In the genomic region with DNA sequence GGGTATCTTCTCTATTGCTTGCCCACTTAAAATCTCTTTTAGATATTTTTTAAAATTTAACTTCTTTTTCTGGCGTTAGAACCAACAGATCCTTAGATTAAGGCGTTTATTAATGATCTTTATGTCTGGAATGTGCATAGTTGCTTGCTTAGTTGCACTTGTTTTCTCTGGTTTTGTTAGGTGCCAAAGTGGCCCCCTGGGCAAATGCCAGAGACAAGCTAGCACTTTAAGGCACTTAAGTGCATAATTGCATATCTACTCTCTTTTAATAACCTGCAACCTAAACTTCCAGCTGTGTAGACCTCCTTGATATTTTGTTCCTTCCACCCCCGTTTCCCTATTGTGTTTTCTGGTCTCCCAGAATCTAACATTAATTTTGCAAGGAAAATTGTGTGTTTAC, we compare ENCODE assay signal across 9 cellular contexts. TPM values are rescaled to one million over a fixed set of nuclear protein-coding genes. Genes with fewer than 3 reads are reported as not detected.
DNase-seq lines count a peak whose midpoint lies in the region; ATAC-seq, FAIRE-seq and TF ChIP-seq lines count a peak whose summit lies in the region.
"Had no signal": no experiment of that assay in that cellular context is flagged by ENCODE, and none has a peak within 500 bp of the region (broad histone marks: within the 10 kb centered on the region; RNA-seq: fewer than 3 reads in every experiment).

No MANE protein-coding gene starts in this region.

- H3K9me1 ChIP-seq in endothelial cell of umbilical vein (replicated peaks; ENCODE audit: control insufficient read depth, extremely low read depth, insufficient read depth, low read length): no peaks in the 10 kb centered on the region

- intact Hi-C loops in OCI-LY7 (cut with micrococcal nuclease; ENCODE audit: unreplicated experiment): no loop called here
- intact Hi-C loops in endothelial cell of umbilical vein (cut with micrococcal nuclease): no loop called here

- peak overlapping the region; percentile 87 for H3K4me3 ChIP-seq in GM06990 (replicated peaks; ENCODE audit: low read depth, low read length)
- H3K4me3 ChIP-seq in OCI-LY7 (ENCODE audit: low read depth, low read length, poor library complexity, severe bottlenecking): peak overlapping the region; percentile 95
- H3K4me3 ChIP-seq in endothelial cell of umbilical vein (replicated peaks in 1 of 3; ENCODE audit: insufficient read depth in 1 of 3, low read depth in 1 of 3, low read length in 3 of 3): peak overlapping the region in 2 of 3 experiments; percentile 13 to 71

- FAIRE-seq in endothelial cell of umbilical vein (lab: Jason Lieb, UNC): no peak

- DNase-seq in GM06990 (ENCODE audit: extremely low read depth, insufficient read length) (no peak), OCI-LY7 (ENCODE audit: low spot score) (no peak), endothelial cell of umbilical vein (ENCODE audit: low read depth, low spot score) (no peak), renal cortical epithelial cell (ENCODE audit: low read depth) (peak; percentile 39), GF-D8 (lab: John Stamatoyannopoulos, UW) (no peak), HEK293T (ENCODE audit: extremely low spot score) (no peak)

- H3K9me3 ChIP-seq in OCI-LY7 (ENCODE audit: low read length): no peaks in the 10 kb centered on the region
- H3K9me3 ChIP-seq in endothelial cell of umbilical vein (replicated peaks; ENCODE audit: control insufficient read depth, insufficient read depth, low read length): no peaks in the 10 kb centered on the region
- H3K9me3 ChIP-seq: neutrophil had no signal

- no peak for ATAC-seq in HG02678 (IDR thresholded peaks at IDR 0.05; ENCODE audit: unreplicated experiment)
- ATAC-seq in GM19351 (IDR thresholded peaks at IDR 0.05; ENCODE audit: unreplicated experiment): no peak

- no peak overlapping the region for H3K27ac ChIP-seq in OCI-LY7 (ENCODE audit: low read depth, low read length, poor library complexity, severe bottlenecking)
- no peak overlapping the region for H3K27ac ChIP-seq in endothelial cell of umbilical vein (ENCODE audit: insufficient read depth, low read depth, low read length)
- H3K27ac ChIP-seq: neutrophil had no signal

- H3K4me1 ChIP-seq in OCI-LY7 (ENCODE audit: insufficient read depth, low read length, poor library complexity, severe bottlenecking): peaks cover 55% of the 10 kb centered on the region
- peaks cover 45% of the 10 kb centered on the region for H3K4me1 ChIP-seq in endothelial cell of umbilical vein (ENCODE audit: control insufficient read depth, extremely low read depth, insufficient read depth, low read length)

- no peak for TF ChIP-seq POLR2A in endothelial cell of umbilical vein (IDR thresholded peaks at IDR 0.05; ENCODE audit: low read depth, low read length)

- CTCF ChIA-PET in OCI-LY7 (lab: Charles Lee; ENCODE audit: unreplicated experiment) (no interaction called here), endothelial cell of umbilical vein (lab: Charles Lee) (interaction anchor here (1.5 kb wide), 1 partner anchor 49 kb away, joined by 3 read pairs; the partner anchor contains the start of genes CCDC87 and CCS), HEK293T (lab: Yijun Ruan, JAX) (no interaction called here)

- H4K20me1 ChIP-seq in OCI-LY7 (ENCODE audit: insufficient read depth, low read length) (peaks cover 62% of the 10 kb centered on the region), endothelial cell of umbilical vein (replicated peaks; ENCODE audit: control insufficient read depth, extremely low read depth, insufficient read depth, low read length) (peaks cover 38% of the 10 kb centered on the region)

- H3K9me2 ChIP-seq in OCI-LY7 (ENCODE audit: insufficient read depth, low read length): no peaks in the 10 kb centered on the region

- dilution Hi-C loops in endothelial cell of umbilical vein (cut with MboI; ENCODE audit: extremely low pct_ligation_motif_present, low sequenced_read_pairs): no loop called here

- BruUV-seq in OCI-LY7 (replicated peaks; lab: Mats Ljungman, UMichigan): no TSS peak
- no TSS peak for BruUV-seq in endothelial cell of umbilical vein (replicated peaks; lab: Mats Ljungman, UMichigan)

- peaks cover 30% of the 10 kb centered on the region for H3K36me3 ChIP-seq in GM06990 (ENCODE audit: control insufficient read depth, insufficient read depth, low read length)
- H3K36me3 ChIP-seq in OCI-LY7 (ENCODE audit: insufficient read depth, low read length): peaks cover 93% of the 10 kb centered on the region
- peaks cover 35 to 40% of the 10 kb centered on the region in 2 experiments for H3K36me3 ChIP-seq in endothelial cell of umbilical vein (ENCODE audit: control insufficient read depth in 2 of 2, extremely low read depth in 1 of 2, insufficient read depth in 2 of 2, low read length in 2 of 2)

- TF ChIP-seq CTCF in GM06990 (IDR thresholded peaks at IDR 0.05; ENCODE audit: insufficient read depth, low read length, poor library complexity, severe bottlenecking) (no peak), OCI-LY7 (conservative IDR thresholded peaks at IDR 0.05; ENCODE audit: low read length) (no peak), endothelial cell of umbilical vein (IDR thresholded peaks at IDR 0.05; ENCODE audit: extremely low read depth in 1 of 2, insufficient read depth in 1 of 2, low read depth in 1 of 2, low read length in 2 of 2) (no peak)

- peak overlapping the region; percentile 94 for H3K4me2 ChIP-seq in OCI-LY7 (ENCODE audit: low read length)
- peak overlapping the region; percentile 90 for H3K4me2 ChIP-seq in endothelial cell of umbilical vein (ENCODE audit: insufficient read depth, low read length)

- H2AFZ ChIP-seq in OCI-LY7 (ENCODE audit: low read length): no peak overlapping the region
- no peak overlapping the region for H2AFZ ChIP-seq in endothelial cell of umbilical vein (ENCODE audit: low read depth, low read length)

- no peak overlapping the region for H3K9ac ChIP-seq in endothelial cell of umbilical vein (replicated peaks; ENCODE audit: extremely low read depth, insufficient read depth, low read length)

- H3K27me3 ChIP-seq in GM06990 (replicated peaks; ENCODE audit: control insufficient read depth, insufficient read depth, low read length) (no peaks in the 10 kb centered on the region), endothelial cell of umbilical vein (ENCODE audit: control insufficient read depth in 2 of 2, insufficient read depth in 2 of 2, low read length in 2 of 2) (no peaks in the 10 kb centered on the region)
- H3K27me3 ChIP-seq: neutrophil had no signal

- POLR2A ChIA-PET in OCI-LY7 (lab: Charles Lee) (no interaction called here), endothelial cell of umbilical vein (lab: Charles Lee) (no interaction called here), HEK293T (lab: Yijun Ruan, JAX) (no interaction called here)

- peaks cover 97% of the 10 kb centered on the region for H3K79me2 ChIP-seq in OCI-LY7 (ENCODE audit: insufficient read depth, low read depth, low read length)
- H3K79me2 ChIP-seq in endothelial cell of umbilical vein (ENCODE audit: control insufficient read depth, insufficient read depth, low read length): peaks cover 92% of the 10 kb centered on the region

RNA-seq across cellular contexts. Expression of gene RBM4, which starts 3.3 kb away (rescaled TPM):
- total RNA-seq in OCI-LY7 (2014; rRNA removed; shearing (Covaris generic)): 66.0 and 93.9 TPM in 2 replicates
- 139 and 140 TPM in 2 replicates for total RNA-seq in OCI-LY7 (2022)
- 148 and 153 TPM in 2 replicates for total RNA-seq in endothelial cell of umbilical vein
- polyA plus RNA-seq in endothelial cell of umbilical vein: 345 and 361 TPM in 2 replicates
- polyA plus RNA-seq in endothelial cell of umbilical vein (2011; cell fraction: cytosol; rRNA removed): 228 and 270 TPM in 2 replicates
- polyA plus RNA-seq in endothelial cell of umbilical vein (2011; cell fraction: nucleus; rRNA removed): 177 and 190 TPM in 2 replicates
- polyA plus RNA-seq in endothelial cell of umbilical vein (2012): 179 and 201 TPM in 2 replicates
- polyA minus RNA-seq in endothelial cell of umbilical vein: 206 and 208 TPM in 2 replicates
- 60.0 TPM for polyA minus RNA-seq in endothelial cell of umbilical vein (2011; cell fraction: cytosol; rRNA and poly(A)+ RNA removed)
- polyA minus RNA-seq in endothelial cell of umbilical vein (2011; cell fraction: nucleus; rRNA and poly(A)+ RNA removed): 128 and 161 TPM in 2 replicates
- total RNA-seq in renal cortical epithelial cell: 122 and 200 TPM in 2 replicates

RNA-seq across cellular contexts. Expression of gene RBM14, which starts 25.4 kb away (rescaled TPM):
- total RNA-seq in OCI-LY7 (2014; rRNA removed; shearing (Covaris generic)): 65.8 and 94.6 TPM in 2 replicates
- total RNA-seq in OCI-LY7 (2022) (227 and 243 TPM in 2 replicates), endothelial cell of umbilical vein (95.9 and 104 TPM in 2 replicates), renal cortical epithelial cell (17.9 and 36.4 TPM in 2 replicates)
- 44.0 and 49.6 TPM in 2 replicates for polyA plus RNA-seq in endothelial cell of umbilical vein
- 21.9 and 24.4 TPM in 2 replicates for polyA plus RNA-seq in endothelial cell of umbilical vein (2011; cell fraction: cytosol; rRNA removed)
- polyA plus RNA-seq in endothelial cell of umbilical vein (2011; cell fraction: nucleus; rRNA removed): 34.5 and 39.5 TPM in 2 replicates
- polyA plus RNA-seq in endothelial cell of umbilical vein (2012): 40.5 and 46.5 TPM in 2 replicates
- 44.3 and 47.2 TPM in 2 replicates for polyA minus RNA-seq in endothelial cell of umbilical vein
- polyA minus RNA-seq in endothelial cell of umbilical vein (2011; cell fraction: cytosol; rRNA and poly(A)+ RNA removed): 55.4 TPM
- polyA minus RNA-seq in endothelial cell of umbilical vein (2011; cell fraction: nucleus; rRNA and poly(A)+ RNA removed): 44.6 and 59.2 TPM in 2 replicates

RNA-seq across cellular contexts. Expression of gene RBM4B, which starts 35.9 kb away (rescaled TPM):
- total RNA-seq in OCI-LY7 (2014; rRNA removed; shearing (Covaris generic)): 29.1 and 40.0 TPM in 2 replicates
- total RNA-seq in OCI-LY7 (2022) (38.3 and 39.4 TPM in 2 replicates), endothelial cell of umbilical vein (19.4 and 22.2 TPM in 2 replicates), renal cortical epithelial cell (16.1 and 26.7 TPM in 2 replicates)
- 25.4 and 31.2 TPM in 2 replicates for polyA plus RNA-seq in endothelial cell of umbilical vein
- 21.2 and 27.1 TPM in 2 replicates for polyA plus RNA-seq in endothelial cell of umbilical vein (2011; cell fraction: cytosol; rRNA removed)
- polyA plus RNA-seq in endothelial cell of umbilical vein (2011; cell fraction: nucleus; rRNA removed): 39.2 and 49.7 TPM in 2 replicates
- 24.3 and 26.2 TPM in 2 replicates for polyA plus RNA-seq in endothelial cell of umbilical vein (2012)
- polyA minus RNA-seq in endothelial cell of umbilical vein: 31.3 and 33.6 TPM in 2 replicates
- 10.1 TPM for polyA minus RNA-seq in endothelial cell of umbilical vein (2011; cell fraction: cytosol; rRNA and poly(A)+ RNA removed)
- polyA minus RNA-seq in endothelial cell of umbilical vein (2011; cell fraction: nucleus; rRNA and poly(A)+ RNA removed): 20.9 and 22.6 TPM in 2 replicates

RNA-seq across cellular contexts. Expression of gene CCS, which starts 48.8 kb away (rescaled TPM):
- total RNA-seq in OCI-LY7 (2014; rRNA removed; shearing (Covaris generic)): 31.7 and 32.6 TPM in 2 replicates
- total RNA-seq in OCI-LY7 (2022): 34.4 and 36.7 TPM in 2 replicates
- 37.2 and 38.7 TPM in 2 replicates for total RNA-seq in endothelial cell of umbilical vein
- polyA plus RNA-seq in endothelial cell of umbilical vein: 39.0 and 41.6 TPM in 2 replicates
- 21.0 and 33.7 TPM in 2 replicates for polyA plus RNA-seq in endothelial cell of umbilical vein (2011; cell fraction: cytosol; rRNA removed)
- 142 TPM in 2 replicates for polyA plus RNA-seq in endothelial cell of umbilical vein (2011; cell fraction: nucleus; rRNA removed)
- polyA plus RNA-seq in endothelial cell of umbilical vein (2012): 40.3 and 52.8 TPM in 2 replicates
- 22.4 and 28.8 TPM in 2 replicates for polyA minus RNA-seq in endothelial cell of umbilical vein
- polyA minus RNA-seq in endothelial cell of umbilical vein (2011; cell fraction: cytosol; rRNA and poly(A)+ RNA removed): 23.0 TPM
- 11.7 and 23.5 TPM in 2 replicates for polyA minus RNA-seq in endothelial cell of umbilical vein (2011; cell fraction: nucleus; rRNA and poly(A)+ RNA removed)
- total RNA-seq in renal cortical epithelial cell: 21.0 and 23.8 TPM in 2 replicates

RNA-seq across cellular contexts. Expression of gene CCDC87, which starts 49.0 kb away (rescaled TPM):
- total RNA-seq in OCI-LY7 (2014; rRNA removed; shearing (Covaris generic)): 0.13 and 0.26 TPM in 2 replicates
- total RNA-seq in OCI-LY7 (2022): 0.17 and 0.36 TPM in 2 replicates
- total RNA-seq in endothelial cell of umbilical vein: 0.22 and 0.28 TPM in 2 replicates
- 0.06 and 0.08 TPM in 2 replicates for polyA plus RNA-seq in endothelial cell of umbilical vein
- 0.05 and 0.10 TPM in 2 replicates for polyA plus RNA-seq in endothelial cell of umbilical vein (2011; cell fraction: cytosol; rRNA removed)
- 0.04 and 0.10 TPM in 2 replicates for polyA plus RNA-seq in endothelial cell of umbilical vein (2011; cell fraction: nucleus; rRNA removed)
- polyA plus RNA-seq in endothelial cell of umbilical vein (2012): 0.14 and 0.23 TPM in 2 replicates
- 0.12 and 0.30 TPM in 2 replicates for polyA minus RNA-seq in endothelial cell of umbilical vein
- polyA minus RNA-seq in endothelial cell of umbilical vein (2011; cell fraction: cytosol; rRNA and poly(A)+ RNA removed): not detected
- 0.14 and 0.24 TPM in 2 replicates for polyA minus RNA-seq in endothelial cell of umbilical vein (2011; cell fraction: nucleus; rRNA and poly(A)+ RNA removed)
- total RNA-seq in renal cortical epithelial cell: 0.35 and 0.80 TPM in 2 replicates

Comparison
In these comparisons a context has a peak if more than half of its experiments do, and no peak if none do; other contexts are left out.
1. H3K4me3 ChIP-seq: peak in every context shown above with its lines; median percentile 95 in OCI-LY7; 87 in GM06990; 42 in endothelial cell of umbilical vein.